Comparison of ENCODE assay signal across 1 cellular context in the genomic region with DNA sequence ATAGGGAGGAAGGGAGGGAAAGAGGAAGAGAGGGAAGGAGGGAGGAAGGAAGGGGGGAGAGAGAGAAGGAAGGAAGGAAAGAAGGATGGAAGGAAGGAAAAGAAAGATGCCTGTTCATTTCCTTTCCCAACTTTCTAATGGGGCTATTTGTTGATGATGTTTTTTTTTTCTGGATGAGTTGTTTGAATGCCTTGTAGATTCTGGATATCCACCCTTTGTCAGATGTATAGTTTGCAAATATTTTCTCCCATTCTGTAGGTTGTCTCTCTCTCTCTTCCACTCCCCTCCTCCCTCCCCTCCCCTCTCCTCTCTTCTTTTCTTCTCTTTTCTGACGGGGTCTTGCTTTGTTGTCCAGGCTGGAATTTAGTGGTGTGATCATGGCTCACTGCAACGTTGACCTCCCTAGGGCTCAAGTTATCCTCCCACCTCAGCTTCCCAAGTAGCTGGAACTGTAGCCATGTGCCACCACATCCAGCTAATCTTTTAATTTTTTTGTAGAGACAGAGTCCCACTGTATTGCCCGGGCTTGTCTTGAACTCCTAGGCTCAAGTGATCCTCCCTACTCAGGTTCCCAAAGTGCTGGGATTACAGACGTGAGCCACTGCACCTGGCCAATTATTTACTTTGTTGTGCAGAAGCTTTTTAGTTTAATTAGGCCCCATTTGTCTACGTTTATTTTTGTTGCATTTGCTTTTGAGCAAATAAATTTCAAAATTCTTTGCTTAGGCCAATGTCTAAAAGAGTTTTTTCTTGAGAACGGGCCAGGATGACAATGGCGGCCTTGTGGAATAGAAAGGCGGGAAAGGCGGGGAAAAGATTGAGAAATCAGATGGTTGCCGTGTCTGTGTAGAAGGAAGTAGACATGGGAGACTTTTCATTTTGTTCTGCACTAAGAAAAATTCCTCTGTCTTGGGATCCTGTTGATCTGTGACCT.
A peak's percentile ranks its signal among the peaks of the same experiment; 100 is the strongest.
TF ChIP-seq lines count a peak whose summit lies in the region.

No MANE protein-coding gene starts in this region.

TF ChIP-seq in HepG2, 621 proteins besides CTCF, POLR2A, EP300 and RAD21 (continued from another document and continues in another):
- TF ChIP-seq, protein P1, sequence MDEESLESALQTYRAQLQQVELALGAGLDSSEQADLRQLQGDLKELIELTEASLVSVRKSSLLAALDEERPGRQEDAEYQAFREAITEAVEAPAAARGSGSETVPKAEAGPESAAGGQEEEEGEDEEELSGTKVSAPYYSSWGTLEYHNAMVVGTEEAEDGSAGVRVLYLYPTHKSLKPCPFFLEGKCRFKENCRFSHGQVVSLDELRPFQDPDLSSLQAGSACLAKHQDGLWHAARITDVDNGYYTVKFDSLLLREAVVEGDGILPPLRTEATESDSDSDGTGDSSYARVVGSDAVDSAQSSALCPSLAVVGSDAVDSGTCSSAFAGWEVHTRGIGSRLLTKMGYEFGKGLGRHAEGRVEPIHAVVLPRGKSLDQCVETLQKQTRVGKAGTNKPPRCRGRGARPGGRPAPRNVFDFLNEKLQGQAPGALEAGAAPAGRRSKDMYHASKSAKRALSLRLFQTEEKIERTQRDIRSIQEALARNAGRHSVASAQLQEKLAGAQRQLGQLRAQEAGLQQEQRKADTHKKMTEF (CRISPR knock-in tag; IDR thresholded peaks at IDR 0.05) = 0 out of 2 replicates have a peak, but pooled peaks have one; percentile 15
- TF ChIP-seq GZF1 (CRISPR knock-in tag; IDR thresholded peaks at IDR 0.05) (no peak), ZNF543 (CRISPR knock-in tag; IDR thresholded peaks at IDR 0.05) (no peak), MEF2D (CRISPR knock-in tag; IDR thresholded peaks at IDR 0.05) (no peak), ZNF451 (CRISPR knock-in tag; IDR thresholded peaks at IDR 0.05) (no peak), ISL2 (CRISPR knock-in tag; IDR thresholded peaks at IDR 0.05) (no peak), NR2F6 (IDR thresholded peaks at IDR 0.05) (peak; percentile 9; the same call in 1 of the 2 replicates), NR2F6 (CRISPR knock-in tag; IDR thresholded peaks at IDR 0.05) (no peak), FIP1L1 (IDR thresholded peaks at IDR 0.05; ENCODE audit: borderline replicate concordance, insufficient read depth, low read depth, low read length) (no peak), SP140L (CRISPR knock-in tag; IDR thresholded peaks at IDR 0.05; ENCODE audit: borderline replicate concordance) (0 out of 2 replicates have a peak, but pooled peaks have one; percentile 23), ZC3H13 (CRISPR knock-in tag; IDR thresholded peaks at IDR 0.05) (no peak), HNRNPUL1 (IDR thresholded peaks at IDR 0.05; ENCODE audit: low read depth, low read length) (no peak), ZNF570 (CRISPR knock-in tag; IDR thresholded peaks at IDR 0.05; ENCODE audit: borderline replicate concordance) (no peak), ZNF562 (CRISPR knock-in tag; IDR thresholded peaks at IDR 0.05; ENCODE audit: borderline replicate concordance) (no peak), KLF13 (CRISPR knock-in tag; IDR thresholded peaks at IDR 0.05) (no peak), MIER2 (CRISPR knock-in tag; IDR thresholded peaks at IDR 0.05) (no peak), RBFOX2 (IDR thresholded peaks at IDR 0.05; ENCODE audit: low read depth, low read length) (no peak), ZBTB21 (CRISPR knock-in tag; IDR thresholded peaks at IDR 0.05) (no peak), MBNL3 (CRISPR knock-in tag; conservative IDR thresholded peaks at IDR 0.05) (no peak), SIX1 (CRISPR knock-in tag; IDR thresholded peaks at IDR 0.05; ENCODE audit: borderline replicate concordance) (no peak), ZNF3 (CRISPR knock-in tag; IDR thresholded peaks at IDR 0.05) (no peak), HNRNPK (IDR thresholded peaks at IDR 0.05; ENCODE audit: low read depth, low read length, poor library complexity, severe bottlenecking) (peak; percentile 100), FOXK1 (CRISPR knock-in tag; IDR thresholded peaks at IDR 0.05; ENCODE audit: borderline replicate concordance, low read depth) (no peak), SYNCRIP (IDR thresholded peaks at IDR 0.05; ENCODE audit: insufficient read depth, low read depth, low read length) (no peak), KAT8 (CRISPR knock-in tag; IDR thresholded peaks at IDR 0.05) (no peak), SOX5 (CRISPR knock-in tag; IDR thresholded peaks at IDR 0.05; ENCODE audit: borderline replicate concordance) (peak; percentile 10; the same call in 1 of the 2 replicates), ZNF776 (CRISPR knock-in tag; IDR thresholded peaks at IDR 0.05) (no peak), NBN (conservative IDR thresholded peaks at IDR 0.05) (no peak), CBX2 (IDR thresholded peaks at IDR 0.05; ENCODE audit: low read depth, low read length) (no peak), CBX2 (CRISPR knock-in tag; IDR thresholded peaks at IDR 0.05; ENCODE audit: low read depth) (no peak), ZNF468 (CRISPR knock-in tag; IDR thresholded peaks at IDR 0.05) (no peak), IRX3 (CRISPR knock-in tag; IDR thresholded peaks at IDR 0.05; ENCODE audit: borderline replicate concordance, low read depth) (no peak), JUN (CRISPR knock-in tag; IDR thresholded peaks at IDR 0.05) (no peak), TGIF2 (CRISPR knock-in tag; IDR thresholded peaks at IDR 0.05) (no peak), SUZ12 (IDR thresholded peaks at IDR 0.05; ENCODE audit: low read depth, low read length) (no peak), EEA1 (CRISPR knock-in tag; IDR thresholded peaks at IDR 0.05; ENCODE audit: borderline replicate concordance) (no peak)
- TF ChIP-seq, protein P2, sequence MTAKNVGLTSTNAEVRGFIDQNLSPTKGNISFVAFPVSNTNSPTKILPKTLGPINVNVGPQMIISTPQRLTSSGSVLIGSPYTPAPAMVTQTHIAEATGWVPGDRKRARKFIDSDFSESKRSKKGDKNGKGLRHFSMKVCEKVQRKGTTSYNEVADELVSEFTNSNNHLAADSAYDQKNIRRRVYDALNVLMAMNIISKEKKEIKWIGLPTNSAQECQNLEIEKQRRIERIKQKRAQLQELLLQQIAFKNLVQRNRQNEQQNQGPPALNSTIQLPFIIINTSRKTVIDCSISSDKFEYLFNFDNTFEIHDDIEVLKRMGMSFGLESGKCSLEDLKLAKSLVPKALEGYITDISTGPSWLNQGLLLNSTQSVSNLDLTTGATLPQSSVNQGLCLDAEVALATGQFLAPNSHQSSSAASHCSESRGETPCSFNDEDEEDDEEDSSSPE (CRISPR knock-in tag; IDR thresholded peaks at IDR 0.05) = peak; percentile 85
- TF ChIP-seq, protein P3, sequence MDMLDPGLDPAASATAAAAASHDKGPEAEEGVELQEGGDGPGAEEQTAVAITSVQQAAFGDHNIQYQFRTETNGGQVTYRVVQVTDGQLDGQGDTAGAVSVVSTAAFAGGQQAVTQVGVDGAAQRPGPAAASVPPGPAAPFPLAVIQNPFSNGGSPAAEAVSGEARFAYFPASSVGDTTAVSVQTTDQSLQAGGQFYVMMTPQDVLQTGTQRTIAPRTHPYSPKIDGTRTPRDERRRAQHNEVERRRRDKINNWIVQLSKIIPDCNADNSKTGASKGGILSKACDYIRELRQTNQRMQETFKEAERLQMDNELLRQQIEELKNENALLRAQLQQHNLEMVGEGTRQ (IDR thresholded peaks at IDR 0.05; ENCODE audit: low read depth, low read length) = no peak
- TF ChIP-seq, protein P3 (CRISPR knock-in tag; IDR thresholded peaks at IDR 0.05; ENCODE audit: borderline replicate concordance) = no peak
- TF ChIP-seq, protein P4, sequence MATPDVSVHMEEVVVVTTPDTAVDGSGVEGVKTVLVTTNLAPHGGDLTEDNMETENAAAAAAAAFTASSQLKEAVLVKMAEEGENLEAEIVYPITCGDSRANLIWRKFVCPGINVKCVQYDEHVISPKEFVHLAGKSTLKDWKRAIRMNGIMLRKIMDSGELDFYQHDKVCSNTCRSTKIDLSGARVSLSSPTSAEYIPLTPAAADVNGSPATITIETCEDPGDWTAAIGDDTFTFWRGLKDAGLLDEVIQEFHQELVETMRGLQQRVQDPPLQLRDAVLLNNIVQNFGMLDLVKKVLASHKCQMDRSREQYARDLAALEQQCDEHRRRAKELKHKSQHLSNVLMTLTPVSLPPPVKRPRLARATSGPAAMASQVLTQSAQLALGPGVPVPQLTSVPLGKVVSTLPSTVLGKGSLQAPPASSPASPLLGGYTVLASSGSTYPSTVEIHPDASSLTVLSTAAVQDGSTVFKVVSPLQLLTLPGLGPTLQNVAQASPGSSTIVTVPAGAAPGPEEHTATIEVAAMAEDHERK (CRISPR knock-in tag; IDR thresholded peaks at IDR 0.05; ENCODE audit: low read depth) = no peak
- TF ChIP-seq, protein P5, sequence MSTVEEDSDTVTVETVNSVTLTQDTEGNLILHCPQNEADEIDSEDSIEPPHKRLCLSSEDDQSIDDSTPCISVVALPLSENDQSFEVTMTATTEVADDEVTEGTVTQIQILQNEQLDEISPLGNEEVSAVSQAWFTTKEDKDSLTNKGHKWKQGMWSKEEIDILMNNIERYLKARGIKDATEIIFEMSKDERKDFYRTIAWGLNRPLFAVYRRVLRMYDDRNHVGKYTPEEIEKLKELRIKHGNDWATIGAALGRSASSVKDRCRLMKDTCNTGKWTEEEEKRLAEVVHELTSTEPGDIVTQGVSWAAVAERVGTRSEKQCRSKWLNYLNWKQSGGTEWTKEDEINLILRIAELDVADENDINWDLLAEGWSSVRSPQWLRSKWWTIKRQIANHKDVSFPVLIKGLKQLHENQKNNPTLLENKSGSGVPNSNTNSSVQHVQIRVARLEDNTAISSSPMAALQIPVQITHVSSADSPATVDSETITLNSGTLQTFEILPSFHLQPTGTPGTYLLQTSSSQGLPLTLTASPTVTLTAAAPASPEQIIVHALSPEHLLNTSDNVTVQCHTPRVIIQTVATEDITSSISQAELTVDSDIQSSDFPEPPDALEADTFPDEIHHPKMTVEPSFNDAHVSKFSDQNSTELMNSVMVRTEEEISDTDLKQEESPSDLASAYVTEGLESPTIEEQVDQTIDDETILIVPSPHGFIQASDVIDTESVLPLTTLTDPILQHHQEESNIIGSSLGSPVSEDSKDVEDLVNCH (CRISPR knock-in tag; IDR thresholded peaks at IDR 0.05) = no peak
- TF ChIP-seq, protein P6, sequence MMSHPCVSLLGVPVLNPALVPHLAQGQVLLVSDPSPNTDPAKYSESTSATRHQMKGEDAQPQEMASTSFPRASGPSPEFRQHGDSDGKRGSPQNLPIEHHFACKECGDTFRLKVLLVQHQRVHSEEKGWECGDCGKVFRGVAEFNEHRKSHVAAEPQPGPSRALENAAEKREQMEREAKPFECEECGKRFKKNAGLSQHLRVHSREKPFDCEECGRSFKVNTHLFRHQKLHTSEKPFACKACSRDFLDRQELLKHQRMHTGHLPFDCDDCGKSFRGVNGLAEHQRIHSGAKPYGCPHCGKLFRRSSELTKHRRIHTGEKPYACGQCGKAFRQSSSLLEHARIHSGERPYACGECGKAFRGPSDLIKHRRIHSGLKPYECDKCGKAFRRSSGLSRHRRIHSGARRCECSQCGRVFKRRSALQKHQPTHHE (CRISPR knock-in tag; IDR thresholded peaks at IDR 0.05; ENCODE audit: borderline replicate concordance) = no peak
- TF ChIP-seq, protein P7, sequence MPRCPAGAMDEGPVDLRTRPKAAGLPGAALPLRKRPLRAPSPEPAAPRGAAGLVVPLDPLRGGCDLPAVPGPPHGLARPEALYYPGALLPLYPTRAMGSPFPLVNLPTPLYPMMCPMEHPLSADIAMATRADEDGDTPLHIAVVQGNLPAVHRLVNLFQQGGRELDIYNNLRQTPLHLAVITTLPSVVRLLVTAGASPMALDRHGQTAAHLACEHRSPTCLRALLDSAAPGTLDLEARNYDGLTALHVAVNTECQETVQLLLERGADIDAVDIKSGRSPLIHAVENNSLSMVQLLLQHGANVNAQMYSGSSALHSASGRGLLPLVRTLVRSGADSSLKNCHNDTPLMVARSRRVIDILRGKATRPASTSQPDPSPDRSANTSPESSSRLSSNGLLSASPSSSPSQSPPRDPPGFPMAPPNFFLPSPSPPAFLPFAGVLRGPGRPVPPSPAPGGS (CRISPR knock-in tag; IDR thresholded peaks at IDR 0.05) = no peak
- TF ChIP-seq, protein P8, sequence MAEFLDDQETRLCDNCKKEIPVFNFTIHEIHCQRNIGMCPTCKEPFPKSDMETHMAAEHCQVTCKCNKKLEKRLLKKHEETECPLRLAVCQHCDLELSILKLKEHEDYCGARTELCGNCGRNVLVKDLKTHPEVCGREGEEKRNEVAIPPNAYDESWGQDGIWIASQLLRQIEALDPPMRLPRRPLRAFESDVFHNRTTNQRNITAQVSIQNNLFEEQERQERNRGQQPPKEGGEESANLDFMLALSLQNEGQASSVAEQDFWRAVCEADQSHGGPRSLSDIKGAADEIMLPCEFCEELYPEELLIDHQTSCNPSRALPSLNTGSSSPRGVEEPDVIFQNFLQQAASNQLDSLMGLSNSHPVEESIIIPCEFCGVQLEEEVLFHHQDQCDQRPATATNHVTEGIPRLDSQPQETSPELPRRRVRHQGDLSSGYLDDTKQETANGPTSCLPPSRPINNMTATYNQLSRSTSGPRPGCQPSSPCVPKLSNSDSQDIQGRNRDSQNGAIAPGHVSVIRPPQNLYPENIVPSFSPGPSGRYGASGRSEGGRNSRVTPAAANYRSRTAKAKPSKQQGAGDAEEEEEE (CRISPR knock-in tag; IDR thresholded peaks at IDR 0.05; ENCODE audit: borderline replicate concordance) = no peak
- TF ChIP-seq, protein P9, sequence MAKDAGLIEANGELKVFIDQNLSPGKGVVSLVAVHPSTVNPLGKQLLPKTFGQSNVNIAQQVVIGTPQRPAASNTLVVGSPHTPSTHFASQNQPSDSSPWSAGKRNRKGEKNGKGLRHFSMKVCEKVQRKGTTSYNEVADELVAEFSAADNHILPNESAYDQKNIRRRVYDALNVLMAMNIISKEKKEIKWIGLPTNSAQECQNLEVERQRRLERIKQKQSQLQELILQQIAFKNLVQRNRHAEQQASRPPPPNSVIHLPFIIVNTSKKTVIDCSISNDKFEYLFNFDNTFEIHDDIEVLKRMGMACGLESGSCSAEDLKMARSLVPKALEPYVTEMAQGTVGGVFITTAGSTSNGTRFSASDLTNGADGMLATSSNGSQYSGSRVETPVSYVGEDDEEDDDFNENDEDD (CRISPR knock-in tag; IDR thresholded peaks at IDR 0.05; ENCODE audit: borderline replicate concordance) = peak; percentile 75; the same call in 1 of the 2 replicates
